ENCODE assay signal across 7 cellular contexts in the genomic region with DNA sequence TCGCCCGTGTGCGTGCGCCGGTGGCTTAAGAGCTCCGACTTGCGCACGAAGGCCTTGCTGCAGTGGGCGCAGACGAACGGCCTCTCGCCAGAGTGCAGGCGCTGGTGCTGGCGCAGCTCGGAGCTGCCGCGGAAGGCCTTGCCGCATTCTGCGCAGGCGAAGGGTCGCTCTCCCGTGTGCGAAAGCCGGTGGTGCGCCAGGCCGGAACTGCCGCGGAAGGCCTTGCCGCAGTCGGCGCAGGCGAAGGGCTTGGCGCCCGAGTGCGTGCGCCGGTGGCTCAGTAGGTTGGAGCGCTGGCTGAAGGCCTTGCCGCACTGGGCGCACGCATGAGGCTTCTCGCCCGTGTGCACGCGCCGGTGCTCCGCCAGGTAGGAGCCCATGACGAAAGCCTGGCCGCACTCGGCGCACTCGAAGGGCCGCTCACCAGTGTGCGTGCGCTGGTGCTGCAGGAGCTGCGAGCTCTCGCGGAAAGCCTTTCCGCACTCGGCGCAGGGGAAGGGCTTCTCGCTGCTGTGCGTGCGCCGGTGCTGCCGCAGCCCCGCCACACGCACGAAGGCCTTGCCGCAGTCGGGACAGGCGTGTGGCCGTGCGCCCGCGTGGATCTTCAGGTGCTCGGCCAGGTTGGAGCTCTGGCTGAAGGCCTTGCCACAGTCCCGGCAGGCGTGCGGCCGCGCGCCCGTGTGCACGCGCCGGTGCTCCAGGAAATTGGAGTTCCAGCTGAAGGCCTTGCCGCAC. TPM values are rescaled to one million over a fixed set of nuclear protein-coding genes. Genes with fewer than 3 reads are reported as not detected.
DNase-seq lines count a peak whose midpoint lies in the region; ATAC-seq lines count a peak whose summit lies in the region.
"Had no signal": no experiment of that assay in that cellular context is flagged by ENCODE, and none has a peak within 500 bp of the region (broad histone marks: within the 10 kb centered on the region; RNA-seq: fewer than 3 reads in every experiment).

No MANE protein-coding gene starts in this region.

- H3K9ac ChIP-seq in adipocyte (ENCODE audit: low read length) = no peak overlapping the region

- H3K36me3 ChIP-seq in adipocyte (ENCODE audit: control insufficient read depth, insufficient read depth, low read length, severe bottlenecking) = no peaks in the 10 kb centered on the region

- H3K9me3 ChIP-seq in adipocyte (ENCODE audit: control insufficient read depth, low read length) = no peaks in the 10 kb centered on the region

- ATAC-seq in natural killer cell treated with Interleukin-12 subunit alpha and Interleukin-12 subunit beta and Interleukin-15 and Interleukin-18, amount 100 ng/mL, for 72 hours = peak; percentile 61 to 67
- no peak for ATAC-seq in GM19035 (IDR thresholded peaks at IDR 0.05; ENCODE audit: unreplicated experiment)

- peak overlapping the region; percentile 47 for H3K4me3 ChIP-seq in adipocyte (ENCODE audit: low read length)

- DNase-seq in EL (peak; percentile 50), adipocyte (ENCODE audit: low read depth) (no peak), NCI-H1694 (lab: John Stamatoyannopoulos, UW) (no peak), COLO668 (lab: John Stamatoyannopoulos, UW; ENCODE audit: unreplicated experiment) (no peak)
- no peak for DNase-seq in natural killer cell treated with Interleukin-12 subunit alpha and Interleukin-12 subunit beta and Interleukin-15 and Interleukin-18, amount 100 ng/mL, for 72 hours (ENCODE audit: low spot score)
- DNase-seq: NCI-H146 had no signal

- no peak overlapping the region for H3K27ac Mint-ChIP-seq in natural killer cell treated with Interleukin-12 subunit alpha and Interleukin-12 subunit beta and Interleukin-15 and Interleukin-18, amount 100 ng/mL, for 72 hours

- H3K9me3 Mint-ChIP-seq in natural killer cell treated with Interleukin-12 subunit alpha and Interleukin-12 subunit beta and Interleukin-15 and Interleukin-18, amount 100 ng/mL, for 72 hours = no peaks in the 10 kb centered on the region

- H3K4me1 Mint-ChIP-seq in natural killer cell treated with Interleukin-12 subunit alpha and Interleukin-12 subunit beta and Interleukin-15 and Interleukin-18, amount 100 ng/mL, for 72 hours (ENCODE audit: low read depth in 2 of 2) = peaks cover 0 to 3% of the 10 kb centered on the region in 2 donors

- no peaks in the 10 kb centered on the region for H3K36me3 Mint-ChIP-seq in natural killer cell treated with Interleukin-12 subunit alpha and Interleukin-12 subunit beta and Interleukin-15 and Interleukin-18, amount 100 ng/mL, for 72 hours

- H3K4me1 ChIP-seq in adipocyte (ENCODE audit: control insufficient read depth, insufficient read depth, low read length) = peaks cover 11% of the 10 kb centered on the region

- H3K27me3 Mint-ChIP-seq in natural killer cell treated with Interleukin-12 subunit alpha and Interleukin-12 subunit beta and Interleukin-15 and Interleukin-18, amount 100 ng/mL, for 72 hours = no peaks in the 10 kb centered on the region

- peak overlapping the region; percentile 17 for H3K4me3 Mint-ChIP-seq in natural killer cell treated with Interleukin-12 subunit alpha and Interleukin-12 subunit beta and Interleukin-15 and Interleukin-18, amount 100 ng/mL, for 72 hours

- H3K27me3 ChIP-seq in adipocyte (replicated peaks; ENCODE audit: control insufficient read depth, insufficient read depth, low read length) = no peaks in the 10 kb centered on the region

RNA-seq across cellular contexts. Expression of a gene that starts 3.1 kb away (rescaled TPM):
- 1 to 10 TPM; 4.4 to 5.2 TPM for total RNA-seq in natural killer cell treated with Interleukin-12 subunit alpha and Interleukin-12 subunit beta and Interleukin-15 and Interleukin-18, amount 100 ng/mL, for 72 hours

RNA-seq across cellular contexts. Expression of a gene that starts 6.1 kb away (rescaled TPM):
- total RNA-seq in natural killer cell treated with Interleukin-12 subunit alpha and Interleukin-12 subunit beta and Interleukin-15 and Interleukin-18, amount 100 ng/mL, for 72 hours = 1 to 10 TPM in 1 of 2 donors, under 1 TPM in 1; 0.52 to 1.4 TPM

RNA-seq across cellular contexts. Expression of a gene that starts 24.4 kb away (rescaled TPM):
- under 1 TPM; 0.71 to 0.86 TPM for total RNA-seq in natural killer cell treated with Interleukin-12 subunit alpha and Interleukin-12 subunit beta and Interleukin-15 and Interleukin-18, amount 100 ng/mL, for 72 hours

RNA-seq across cellular contexts. Expression of a gene that starts 29.6 kb away (rescaled TPM):
- 1 to 10 TPM; 5.9 to 6.1 TPM for total RNA-seq in natural killer cell treated with Interleukin-12 subunit alpha and Interleukin-12 subunit beta and Interleukin-15 and Interleukin-18, amount 100 ng/mL, for 72 hours

RNA-seq across cellular contexts. Expression of a gene that starts 30.7 kb away (rescaled TPM):
- total RNA-seq in natural killer cell treated with Interleukin-12 subunit alpha and Interleukin-12 subunit beta and Interleukin-15 and Interleukin-18, amount 100 ng/mL, for 72 hours = 100 to 1,000 TPM; 757 to 786 TPM
